Comparison of ENCODE assay signal across 9 cellular contexts in genomic region chr14:98931911-98932310, GRCh38.
DNase-seq lines count a peak whose midpoint lies in the region; ATAC-seq and FAIRE-seq lines count a peak whose summit lies in the region.
"Had no signal": no experiment of that assay in that cellular context is flagged by ENCODE, and none has a peak within 500 bp of the region (broad histone marks: within the 10 kb centered on the region; RNA-seq: fewer than 3 reads in every experiment).

No MANE protein-coding gene starts in this region.

- no peak overlapping the region for H3K14ac ChIP-seq in mesenchymal stem cell (ENCODE audit: low read length in 2 of 2)

- H3K9ac ChIP-seq in mesenchymal stem cell (ENCODE audit: low read length): no peak overlapping the region

- WGBS in small intestine, 3 donors: 72 to 90% (median 76%) methylated on average over 8 of the region's 8 CpGs
- WGBS in mesenchymal stem cell: 71% methylated on average over 6 of the region's 8 CpGs

- H2BK15ac ChIP-seq in mesenchymal stem cell (ENCODE audit: low read depth, poor library complexity, severe bottlenecking): no peak overlapping the region

- H2BK5ac ChIP-seq in mesenchymal stem cell (ENCODE audit: low read depth, low read length, poor library complexity, severe bottlenecking): no peak overlapping the region

- no peak overlapping the region for H2AFZ ChIP-seq in mesenchymal stem cell (ENCODE audit: low read depth, low read length)

- H3K36me3 ChIP-seq in small intestine (ENCODE audit: control insufficient read depth in 2 of 2, insufficient read depth in 2 of 2, low read length in 2 of 2) (no peaks in the 10 kb centered on the region), mesenchymal stem cell (ENCODE audit: control insufficient read depth in 1 of 2, insufficient read depth in 2 of 2, low read depth in 1 of 2, low read length in 2 of 2) (no peaks in the 10 kb centered on the region)

- no peaks in the 10 kb centered on the region for H3K79me1 ChIP-seq in mesenchymal stem cell (replicated peaks; ENCODE audit: low read length, poor library complexity, severe bottlenecking)

- H3K4ac ChIP-seq in mesenchymal stem cell (ENCODE audit: low read depth in 1 of 2, low read length in 2 of 2): no peak overlapping the region

- no peak overlapping the region for H2BK12ac ChIP-seq in mesenchymal stem cell (ENCODE audit: low read length in 2 of 2)

- H2AK5ac ChIP-seq in mesenchymal stem cell (ENCODE audit: low read length, severe bottlenecking): no peak overlapping the region

- no peak overlapping the region for H2BK120ac ChIP-seq in mesenchymal stem cell (ENCODE audit: low read depth, low read length)

- FAIRE-seq in small intestine (lab: Jason Lieb, UNC): no peak

- H4K91ac ChIP-seq in mesenchymal stem cell (ENCODE audit: low read length): no peak overlapping the region

- H3K27me3 ChIP-seq in small intestine (ENCODE audit: control insufficient read depth in 2 of 2, insufficient read depth in 2 of 2, low read length in 2 of 2) (no peaks in the 10 kb centered on the region), mesenchymal stem cell (ENCODE audit: control insufficient read depth in 1 of 2, insufficient read depth in 1 of 2, low read length in 2 of 2) (peaks cover 0 to 38% of the 10 kb centered on the region in 2 experiments)

- no peak overlapping the region for H3K4me3 ChIP-seq in small intestine (ENCODE audit: low read depth in 1 of 2, low read length in 2 of 2)
- H3K4me3 ChIP-seq in mesenchymal stem cell (ENCODE audit: insufficient read depth in 1 of 2, low read depth in 1 of 2, low read length in 2 of 2): no peak overlapping the region

- H3K4me2 ChIP-seq in mesenchymal stem cell (ENCODE audit: low read length, poor library complexity, severe bottlenecking): no peak overlapping the region

- ATAC-seq in GM21786 (IDR thresholded peaks at IDR 0.05; ENCODE audit: unreplicated experiment): no peak

- H3K27ac ChIP-seq in small intestine (ENCODE audit: low read depth in 1 of 2, low read length in 1 of 2): peak overlapping the region in 1 of 2 donors; percentile 22
- H3K27ac ChIP-seq in mesenchymal stem cell (ENCODE audit: low read length, poor library complexity, severe bottlenecking): no peak overlapping the region

- H4K8ac ChIP-seq in mesenchymal stem cell (ENCODE audit: low read length): no peak overlapping the region

- H3K4me1 ChIP-seq in small intestine (ENCODE audit: control insufficient read depth in 2 of 2, insufficient read depth in 1 of 2, low read depth in 1 of 2, low read length in 1 of 2) (peaks cover 0 to 4% of the 10 kb centered on the region in 2 donors), mesenchymal stem cell (ENCODE audit: control insufficient read depth, insufficient read depth, low read depth, low read length) (no peaks in the 10 kb centered on the region)

- DNase-seq in activated CD4-positive, CD25-positive, alpha-beta regulatory T cell treated with anti-CD3 and anti-CD28 coated beads, Interleukin-2, amount 50 U/mL, for 72 hours: peak; percentile 57
- peak; percentile 83 for DNase-seq in activated effector memory CD4-positive, alpha-beta T cell treated with anti-CD3 and anti-CD28 coated beads, Interleukin-2, amount 50 U/mL, for 16 hours
- DNase-seq in small intestine (peak; percentile 64), mesenchymal stem cell (no peak), EL (no peak), NCI-H510A treated with DMSO at 0.1 percent for 48 hours (lab: John Stamatoyannopoulos, UW) (no peak)
- DNase-seq in stimulated activated naive CD4-positive, alpha-beta T cell (lab: John Stamatoyannopoulos, UW): peak; percentile 57 to 91 (median 74)
- DNase-seq: NCI-H2171 had no signal

- no peak overlapping the region for H3K18ac ChIP-seq in mesenchymal stem cell (ENCODE audit: low read depth in 1 of 2, low read length in 2 of 2)

- no peak overlapping the region for H3K23ac ChIP-seq in mesenchymal stem cell (ENCODE audit: low read length in 2 of 2)

- H3K9me3 ChIP-seq in small intestine (ENCODE audit: control insufficient read depth, low read depth) (no peaks in the 10 kb centered on the region), mesenchymal stem cell (ENCODE audit: control insufficient read depth, low read length) (no peaks in the 10 kb centered on the region)

Comparison
In these comparisons a context has a peak if more than half of its experiments do, and no peak if none do; other contexts are left out.
1. DNase-seq: peak in activated CD4-positive, CD25-positive, alpha-beta regulatory T cell treated with anti-CD3 and anti-CD28 coated beads, Interleukin-2, amount 50 U/mL, for 72 hours (single experiment), activated effector memory CD4-positive, alpha-beta T cell treated with anti-CD3 and anti-CD28 coated beads, Interleukin-2, amount 50 U/mL, for 16 hours (single experiment), small intestine (single experiment) and stimulated activated naive CD4-positive, alpha-beta T cell (6 of 6); none in mesenchymal stem cell (single experiment), EL (single experiment) and NCI-H510A treated with DMSO at 0.1 percent for 48 hours (single experiment).